39 cellular contexts compared by ENCODE assay signal in genomic region chr19:46040125-46040524, GRCh38. TPM values are rescaled to one million over a fixed set of nuclear protein-coding genes. Genes with fewer than 3 reads are reported as not detected.
"Had no signal": no experiment of that assay in that cellular context is flagged by ENCODE, and none has a peak within 500 bp of the region (broad histone marks: within the 10 kb centered on the region; RNA-seq: fewer than 3 reads in every experiment).

No MANE protein-coding gene starts in this region.

- H3K36me3 ChIP-seq: MG63 had no signal

- DNase-seq: Karpas-422, Kasumi-1, MG63, MM.1S, MV-4-11, NCI-H1048, NCI-H1092, NCI-H1092 treated with DMSO at 0.1 percent for 48 hours, NCI-H1105, NCI-H1105 treated with DMSO at 0.1 percent for 48 hours, NCI-H1417, NCI-H1417 treated with DMSO at 0.1 percent for 48 hours, NCI-H1436, NCI-H1436 treated with DMSO at 0.1 percent for 48 hours, NCI-H146, NCI-H1694, NCI-H1694 treated with DMSO at 0.1 percent for 48 hours, NCI-H187, NCI-H187 treated with DMSO at 0.1 percent for 48 hours, NCI-H1930, NCI-H2029, NCI-H2029 treated with DMSO at 0.1 percent for 48 hours, NCI-H2081, NCI-H2081 treated with DMSO at 0.1 percent for 48 hours, NCI-H2107, NCI-H2171, NCI-H2171 treated with DMSO at 0.1 percent for 48 hours, NCI-H2227 treated with DMSO at 0.1 percent for 48 hours, NCI-H226, NCI-H345, NCI-H446, NCI-H446 treated with DMSO at 0.1 percent for 48 hours, NCI-H510A, NCI-H510A treated with DMSO at 0.1 percent for 48 hours, NCI-H524 had no signal

- H3K4me3 ChIP-seq: MG63 had no signal

- H3K9me3 ChIP-seq: MG63 had no signal

RNA-seq across cellular contexts. Expression of gene IGFL4, which starts 0.7 kb away (rescaled TPM):
- total RNA-seq: LHCN-M2, M059J, MCF 10A had no signal

RNA-seq across cellular contexts. Expression of gene PGLYRP1, which starts 17.3 kb away (rescaled TPM):
- total RNA-seq: LHCN-M2, M059J, MCF 10A, NCI-H460 had no signal
